ENCODE assay signal across 18 cellular contexts in genomic region chr2:238369516-238370481, GRCh38. TPM values are rescaled to one million over a fixed set of nuclear protein-coding genes. Genes with fewer than 3 reads are reported as not detected.
DNase-seq lines count a peak whose midpoint lies in the region; ATAC-seq, FAIRE-seq and TF ChIP-seq lines count a peak whose summit lies in the region.
"Had no signal": no experiment of that assay in that cellular context is flagged by ENCODE, and none has a peak within 500 bp of the region (broad histone marks: within the 10 kb centered on the region; RNA-seq: fewer than 3 reads in every experiment).

No MANE protein-coding gene starts in this region.

- FAIRE-seq in GM12892 (lab: Jason Lieb, UNC), result peak; percentile 58
- peak; percentile 66 for FAIRE-seq in GM12878 (lab: Jason Lieb, UNC)
- FAIRE-seq: small intestine, TTC549 had no signal

- H3K9ac ChIP-seq in GM12878 (ENCODE audit: control insufficient read depth, insufficient read depth, low read length), result no peak overlapping the region
- no peak overlapping the region for H3K9ac ChIP-seq in MM.1S (ENCODE audit: low read length)
- H3K9ac ChIP-seq: KMS-11 had no signal

- H3K27ac ChIP-seq in ACC112 (ENCODE audit: low read depth, low read length), result 0 out of 2 replicates have a peak overlapping the region, but pooled peaks have one; percentile 1
- no peak overlapping the region for H3K27ac ChIP-seq in GM12878 (ENCODE audit: control insufficient read depth, insufficient read depth)
- no peak overlapping the region for H3K27ac ChIP-seq in MM.1S (ENCODE audit: low read length)
- H3K27ac ChIP-seq in effector memory CD4-positive, alpha-beta T cell (ENCODE audit: insufficient read depth, low read length, poor library complexity, severe bottlenecking), result no peak overlapping the region
- H3K27ac ChIP-seq: coronary artery, epithelial cell of prostate, HL-60, KMS-11, SJSA1 had no signal

- H3K9me3 ChIP-seq in GM12878 (replicated peaks; ENCODE audit: control insufficient read depth, insufficient read depth, low read length), result no peaks in the 10 kb centered on the region
- no peaks in the 10 kb centered on the region for H3K9me3 ChIP-seq in MM.1S (replicated peaks; ENCODE audit: insufficient read depth, low read length)
- no peaks in the 10 kb centered on the region for H3K9me3 ChIP-seq in effector memory CD4-positive, alpha-beta T cell (ENCODE audit: control insufficient read depth, low read length)
- H3K9me3 ChIP-seq: ovary, SJSA1 had no signal

- no peaks in the 10 kb centered on the region for H3K9me2 ChIP-seq in MM.1S (replicated peaks; ENCODE audit: insufficient read depth, low read length)

- H3F3A ChIP-seq in MM.1S (ENCODE audit: insufficient read depth, low read length), result no peaks in the 10 kb centered on the region

- no peak for ATAC-seq in GM12878
- ATAC-seq in T-cell (replicated peaks in 1 of 4), result no peak
- no peak for ATAC-seq in GM18907 (IDR thresholded peaks at IDR 0.05; ENCODE audit: unreplicated experiment)

- no peak overlapping the region for H3K4me3 Mint-ChIP-seq in T-cell
- H3K4me3 Mint-ChIP-seq: activated CD4-positive, alpha-beta memory T cell treated with anti-CD3 and anti-CD28 coated beads, Interleukin-2, amount 10 ng/mL, durations not matched to agents 7 days and 5 days; stimulated activated memory B cell treated with anti-CD40 and anti-IgM and Interleukin-4, amounts not matched to agents 10 μg/mL and 1 μg/mL and 100 μg/mL, for 72 hours had no signal

- intact Hi-C loops in GM12878 (cut with micrococcal nuclease; ENCODE audit: unreplicated experiment), result loop anchor here (1.0 kb wide), 1 partner anchor 94 kb away; no protein-coding TSS in a partner anchor

- H3K36me3 Mint-ChIP-seq in T-cell, result peaks cover 16% of the 10 kb centered on the region

- H4K20me1 ChIP-seq in GM12878 (ENCODE audit: control insufficient read depth, insufficient read depth) (no peaks in the 10 kb centered on the region), MM.1S (ENCODE audit: insufficient read depth, low read length) (no peaks in the 10 kb centered on the region)

- TF ChIP-seq EP300 in GM12878 (IDR thresholded peaks at IDR 0.05; ENCODE audit: borderline replicate concordance in 1 of 2, control insufficient read depth in 1 of 2, low read depth in 2 of 2, low read length in 2 of 2), result no peak

- SMC1A ChIA-PET in GM12878 (lab: Charles Lee; ENCODE audit: uncharacterized antibody, unreplicated experiment), result interaction anchor here (1.0 to 1.2 kb wide), 3 partner anchors 17 to 141 kb away, joined by 3 to 4 read pairs (median 3); no protein-coding TSS in a partner anchor

- TF ChIP-seq RAD21 in GM12878 (IDR thresholded peaks at IDR 0.05; ENCODE audit: insufficient read depth, low read depth, low read length), result no peak

- RAD21 ChIA-PET in GM12878 (lab: Charles Lee; ENCODE audit: unreplicated experiment), result interaction anchor here (0.9 kb wide), 1 partner anchor 91 kb away, joined by 3 read pairs; no protein-coding TSS in a partner anchor

- no TSS peak for BruUV-seq in GM12878 (replicated peaks; lab: Mats Ljungman, UMichigan)

- whole genome bisulfite sequencing in GM12878 (ENCODE audit: insufficient coverage, insufficient replicate concordance, low lambda C conversion rate, missing lambda C conversion rate), result 82% methylated on average over 16 of the region's 16 CpGs

- H3K27ac Mint-ChIP-seq in T-cell, result no peak overlapping the region
- H3K27ac Mint-ChIP-seq: activated CD4-positive, alpha-beta memory T cell treated with anti-CD3 and anti-CD28 coated beads, Interleukin-2, amount 10 ng/mL, durations not matched to agents 7 days and 5 days; stimulated activated memory B cell treated with anti-CD40 and anti-IgM and Interleukin-4, amounts not matched to agents 10 μg/mL and 1 μg/mL and 100 μg/mL, for 72 hours had no signal

- H3K36me3 ChIP-seq in ACC112 (ENCODE audit: insufficient read depth, low read length) (no peaks in the 10 kb centered on the region), GM12878 (ENCODE audit: control insufficient read depth in 2 of 2, insufficient read depth in 2 of 2, low read length in 1 of 2) (no peaks in the 10 kb centered on the region), MM.1S (replicated peaks; ENCODE audit: insufficient read depth, low read length) (no peaks in the 10 kb centered on the region)
- no peaks in the 10 kb centered on the region for H3K36me3 ChIP-seq in effector memory CD4-positive, alpha-beta T cell (ENCODE audit: control insufficient read depth, insufficient read depth, low read length)
- H3K36me3 ChIP-seq: ovary, SJSA1 had no signal

- CTCF ChIA-PET in GM12878 (lab: Yijun Ruan, JAX), result interaction anchor here (0.6 to 3.2 kb wide), 10 partner anchors 8 to 416 kb away, joined by 3 to 22 read pairs (median 4); no protein-coding TSS in a partner anchor
- CTCF ChIA-PET in T-cell (lab: Charles Lee), result interaction anchor here in 1 of 2 donors (0.6 to 1.7 kb wide), 4 partner anchors 10 to 415 kb away, joined by 3 to 10 read pairs (median 6); no protein-coding TSS in a partner anchor

- H3K4me1 Mint-ChIP-seq in T-cell, result peaks cover 5 to 9% (median 6%) of the 10 kb centered on the region in 3 donors

- H3K9me3 Mint-ChIP-seq in T-cell, result no peaks in the 10 kb centered on the region

- no peak for DNase-seq in GM12892 (ENCODE audit: insufficient read length)
- DNase-seq in GM12878 (ENCODE audit: low read depth, low spot score), result no peak
- DNase-seq in medulla oblongata (ENCODE audit: extremely low spot score), result peak; percentile 19
- DNase-seq in T-cell, result no peak
- no peak for DNase-seq in MM.1S
- no peak for DNase-seq in effector memory CD4-positive, alpha-beta T cell

- POLR2A ChIA-PET in GM12878 (lab: Charles Lee) (interaction anchor here (0.6 to 0.8 kb wide), 2 partner anchors 51 to 82 kb away, joined by 3 to 4 read pairs; no protein-coding TSS in a partner anchor), T-cell (lab: Charles Lee) (interaction anchor here in 1 of 2 donors (0.6 kb wide), 1 partner anchor 270 kb away, joined by 3 read pairs; no protein-coding TSS in a partner anchor)

- peak overlapping the region; percentile 33 for H2AFZ ChIP-seq in ACC112 (ENCODE audit: low read length, unreplicated experiment)
- no peak overlapping the region for H2AFZ ChIP-seq in GM12878 (ENCODE audit: control insufficient read depth, low read depth, low read length)
- H2AFZ ChIP-seq in MM.1S (ENCODE audit: low read length), result no peak overlapping the region

- in situ Hi-C loops in GM12878 (cut with MboI), result no loop called here

- TF ChIP-seq POLR2A in GM12892 (IDR thresholded peaks at IDR 0.05; ENCODE audit: low read depth, low read length) (no peak), GM12878 (IDR thresholded peaks at IDR 0.05; ENCODE audit: low read depth, low read length) (no peak)

- H3K27me3 ChIP-seq in ACC112 (ENCODE audit: insufficient read depth, low read length), result no peaks in the 10 kb centered on the region
- no peaks in the 10 kb centered on the region for H3K27me3 ChIP-seq in GM12878 (replicated peaks in 1 of 2; ENCODE audit: control insufficient read depth in 2 of 2, insufficient read depth in 2 of 2, low read length in 1 of 2)
- no peaks in the 10 kb centered on the region for H3K27me3 ChIP-seq in MM.1S (replicated peaks; ENCODE audit: insufficient read depth, low read length)
- H3K27me3 ChIP-seq in effector memory CD4-positive, alpha-beta T cell (replicated peaks; ENCODE audit: control insufficient read depth, insufficient read depth, low read length, poor library complexity, severe bottlenecking), result no peaks in the 10 kb centered on the region
- H3K27me3 ChIP-seq: ovary, SJSA1 had no signal

- H3K4me3 ChIP-seq in ACC112 (ENCODE audit: low read depth, low read length), result peak overlapping the region; percentile 19; the same call in 1 of the 2 replicates
- H3K4me3 ChIP-seq in GM12878, result no peak overlapping the region
- H3K4me3 ChIP-seq in MM.1S (ENCODE audit: low read length), result no peak overlapping the region
- no peak overlapping the region for H3K4me3 ChIP-seq in effector memory CD4-positive, alpha-beta T cell (ENCODE audit: insufficient read depth, low read depth, low read length, poor library complexity, severe bottlenecking)
- H3K4me3 ChIP-seq: coronary artery, ovary, SJSA1 had no signal

- H3K79me2 ChIP-seq in ACC112 (ENCODE audit: control insufficient read depth, insufficient read depth, low read length, unreplicated experiment) (no peaks in the 10 kb centered on the region), GM12878 (ENCODE audit: control insufficient read depth, insufficient read depth, low read length) (no peaks in the 10 kb centered on the region), MM.1S (ENCODE audit: low read length) (no peaks in the 10 kb centered on the region)

- H3K27me3 Mint-ChIP-seq in T-cell, result no peaks in the 10 kb centered on the region
- H3K27me3 Mint-ChIP-seq: activated CD4-positive, alpha-beta memory T cell treated with anti-CD3 and anti-CD28 coated beads, Interleukin-2, amount 10 ng/mL, durations not matched to agents 7 days and 5 days; stimulated activated memory B cell treated with anti-CD40 and anti-IgM and Interleukin-4, amounts not matched to agents 10 μg/mL and 1 μg/mL and 100 μg/mL, for 72 hours had no signal

- H3K4me2 ChIP-seq in GM12878 (ENCODE audit: control insufficient read depth, insufficient read depth), result no peak overlapping the region
- no peak overlapping the region for H3K4me2 ChIP-seq in MM.1S (ENCODE audit: low read depth, low read length)
- H3K4me2 ChIP-seq: KMS-11 had no signal

- H3K4me1 ChIP-seq in ACC112 (ENCODE audit: control insufficient read depth, insufficient read depth, low read length, unreplicated experiment) (peaks cover 10% of the 10 kb centered on the region), GM12878 (ENCODE audit: control insufficient read depth, insufficient read depth, low read length) (no peaks in the 10 kb centered on the region), MM.1S (ENCODE audit: low read length) (no peaks in the 10 kb centered on the region)
- no peaks in the 10 kb centered on the region for H3K4me1 ChIP-seq in effector memory CD4-positive, alpha-beta T cell (ENCODE audit: control insufficient read depth, insufficient read depth, low read length, poor library complexity, severe bottlenecking)
- H3K4me1 ChIP-seq: SJSA1 had no signal

- TF ChIP-seq CTCF in GM12878 (IDR thresholded peaks at IDR 0.05 in 2 of 3, conservative IDR thresholded peaks at IDR 0.05 in 1 of 3; ENCODE audit: control insufficient read depth in 2 of 3, extremely low read depth in 1 of 3, insufficient read depth in 1 of 3, low read depth in 3 of 3, low read length in 3 of 3) (no peak), MM.1S (IDR thresholded peaks at IDR 0.05; ENCODE audit: low read length) (no peak)

RNA-seq across cellular contexts. Expression of gene TRAF3IP1, which starts 49.5 kb away (rescaled TPM):
- polyA plus RNA-seq in GM12892 (2012; ENCODE audit: missing spikeins), result 5.5 TPM
- 5.9 and 7.2 TPM in 2 replicates for total RNA-seq in GM12878 (2013; cell fraction: nucleolus; rRNA removed)
- 3.3 and 3.7 TPM in 2 replicates for total RNA-seq in GM12878 (2014; rRNA removed)
- total RNA-seq in GM12878 (2014; rRNA removed; fragmentation: Illumina TruSeq; extraction: Trizol), result 3.8 and 4.5 TPM in 2 replicates
- total RNA-seq in GM12878 (2021), result 7.5 and 10.9 TPM in 2 replicates
- 1.2 TPM for polyA plus RNA-seq in GM12878 (2011; ENCODE audit: low read depth)
- polyA plus RNA-seq in GM12878 (2011; rRNA removed), result 2.3 and 3.2 TPM in 2 replicates
- polyA plus RNA-seq in GM12878 (2011; cell fraction: cytosol; rRNA removed), result 1.6 and 2.6 TPM in 2 replicates
- 1.6 and 3.7 TPM in 2 replicates for polyA plus RNA-seq in GM12878 (2011; cell fraction: nucleus; rRNA removed)
- polyA plus RNA-seq in GM12878 (2012), result 2.7 TPM in 2 replicates
- 6.8 and 12.5 TPM in 2 replicates for polyA plus RNA-seq in GM12878 (2014; fragmentation: Illumina TruSeq; extraction: Trizol)
- polyA plus RNA-seq in GM12878 (2014; fragmentation: Nextera tagmentation; extraction: Ambion mirVana), result 1 to 10 TPM; 1.6 to 2.1 TPM
- polyA plus RNA-seq in GM12878 (2014; rRNA removed), result 3.8 and 4.2 TPM in 2 replicates
- polyA plus RNA-seq in GM12878 (2016; fragmentation: Nextera tagmentation; extraction: Ambion mirVana), result 1 to 10 TPM; 2.0 to 7.4 TPM
- polyA minus RNA-seq in GM12878 (2011; rRNA and poly(A)+ RNA removed), result 2.2 and 3.9 TPM in 2 replicates
- 0.67 and 1.5 TPM in 2 replicates for polyA minus RNA-seq in GM12878 (2011; cell fraction: cytosol; rRNA and poly(A)+ RNA removed)
- polyA minus RNA-seq in GM12878 (2011; cell fraction: nucleus; rRNA and poly(A)+ RNA removed), result 1.9 and 2.1 TPM in 2 replicates
- 10 to 100 TPM in 3 of 5 donors, 1 to 10 TPM in 2; 6.3 to 12.1 (median 11.8) TPM for total RNA-seq in T-cell

RNA-seq across cellular contexts. Expression of gene ASB1, which starts 56.9 kb away (rescaled TPM):
- 8.9 TPM for polyA plus RNA-seq in GM12892 (2012; ENCODE audit: missing spikeins)
- 26.9 and 29.8 TPM in 2 replicates for total RNA-seq in GM12878 (2013; cell fraction: nucleolus; rRNA removed)
- total RNA-seq in GM12878 (2014; rRNA removed), result 18.4 and 30.0 TPM in 2 replicates
- 13.7 and 16.3 TPM in 2 replicates for total RNA-seq in GM12878 (2014; rRNA removed; fragmentation: Illumina TruSeq; extraction: Trizol)
- 31.2 and 34.2 TPM in 2 replicates for total RNA-seq in GM12878 (2021)
- 13.1 TPM for polyA plus RNA-seq in GM12878 (2011; ENCODE audit: low read depth)
- polyA plus RNA-seq in GM12878 (2011; rRNA removed), result 13.7 and 22.7 TPM in 2 replicates
- polyA plus RNA-seq in GM12878 (2011; cell fraction: cytosol; rRNA removed), result 29.7 and 34.0 TPM in 2 replicates
- 54.1 and 64.5 TPM in 2 replicates for polyA plus RNA-seq in GM12878 (2011; cell fraction: nucleus; rRNA removed)
- polyA plus RNA-seq in GM12878 (2012), result 20.1 and 21.5 TPM in 2 replicates
- polyA plus RNA-seq in GM12878 (2014; fragmentation: Illumina TruSeq; extraction: Trizol), result 9.5 and 17.4 TPM in 2 replicates
- 10 to 100 TPM in 1 of 2 experiments, 1 to 10 TPM in 1; 5.2 to 16.2 TPM for polyA plus RNA-seq in GM12878 (2014; fragmentation: Nextera tagmentation; extraction: Ambion mirVana)
- polyA plus RNA-seq in GM12878 (2014; rRNA removed), result 31.2 and 37.3 TPM in 2 replicates
- polyA plus RNA-seq in GM12878 (2016; fragmentation: Nextera tagmentation; extraction: Ambion mirVana), result 10 to 100 TPM; 28.8 to 29.5 TPM
- polyA minus RNA-seq in GM12878 (2011; rRNA and poly(A)+ RNA removed), result 12.9 and 21.5 TPM in 2 replicates
- 10.4 and 13.1 TPM in 2 replicates for polyA minus RNA-seq in GM12878 (2011; cell fraction: cytosol; rRNA and poly(A)+ RNA removed)
- polyA minus RNA-seq in GM12878 (2011; cell fraction: nucleus; rRNA and poly(A)+ RNA removed), result 14.1 and 24.8 TPM in 2 replicates
- 10 to 100 TPM; 28.6 to 44.1 (median 42.3) TPM for total RNA-seq in T-cell
